In the genomic region with DNA sequence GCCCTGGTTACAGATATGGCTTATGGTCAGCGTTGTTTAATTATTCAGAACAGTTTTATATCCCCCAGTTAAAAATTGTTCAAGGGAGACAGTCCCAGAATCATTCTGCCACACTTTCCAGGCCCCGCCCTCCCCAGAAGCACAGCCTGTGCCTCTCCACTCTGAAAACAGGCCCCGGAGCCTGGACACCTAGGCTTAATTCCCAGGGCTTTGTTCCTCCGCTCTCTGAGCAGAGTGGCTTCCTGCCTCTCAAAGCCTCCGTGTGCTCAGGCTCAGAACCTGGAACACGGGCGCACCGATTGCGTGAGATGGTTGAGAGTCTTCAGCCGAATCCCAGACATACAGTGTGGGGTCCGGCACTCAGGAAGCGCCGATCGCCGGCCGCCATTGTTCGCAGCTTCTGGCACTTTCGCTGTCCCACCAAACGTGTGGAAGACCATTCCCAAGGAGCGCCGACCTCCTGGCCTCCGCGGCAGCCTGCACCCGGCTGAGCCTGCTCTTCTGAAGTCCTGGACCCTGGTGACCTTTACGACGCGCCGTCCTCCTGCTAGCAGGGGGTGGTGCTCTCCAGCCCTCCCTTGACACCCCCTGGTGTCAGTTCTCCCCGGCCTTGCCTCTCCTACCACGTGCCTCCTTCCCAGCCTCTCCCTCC, we compare ENCODE assay signal across 1 cellular context.
TF ChIP-seq lines count a peak whose summit lies in the region.

No MANE protein-coding gene starts in this region.

TF ChIP-seq in K562, 482 proteins besides CTCF, POLR2A, EP300 and RAD21 (continued from another document):
- TF ChIP-seq, protein P1, sequence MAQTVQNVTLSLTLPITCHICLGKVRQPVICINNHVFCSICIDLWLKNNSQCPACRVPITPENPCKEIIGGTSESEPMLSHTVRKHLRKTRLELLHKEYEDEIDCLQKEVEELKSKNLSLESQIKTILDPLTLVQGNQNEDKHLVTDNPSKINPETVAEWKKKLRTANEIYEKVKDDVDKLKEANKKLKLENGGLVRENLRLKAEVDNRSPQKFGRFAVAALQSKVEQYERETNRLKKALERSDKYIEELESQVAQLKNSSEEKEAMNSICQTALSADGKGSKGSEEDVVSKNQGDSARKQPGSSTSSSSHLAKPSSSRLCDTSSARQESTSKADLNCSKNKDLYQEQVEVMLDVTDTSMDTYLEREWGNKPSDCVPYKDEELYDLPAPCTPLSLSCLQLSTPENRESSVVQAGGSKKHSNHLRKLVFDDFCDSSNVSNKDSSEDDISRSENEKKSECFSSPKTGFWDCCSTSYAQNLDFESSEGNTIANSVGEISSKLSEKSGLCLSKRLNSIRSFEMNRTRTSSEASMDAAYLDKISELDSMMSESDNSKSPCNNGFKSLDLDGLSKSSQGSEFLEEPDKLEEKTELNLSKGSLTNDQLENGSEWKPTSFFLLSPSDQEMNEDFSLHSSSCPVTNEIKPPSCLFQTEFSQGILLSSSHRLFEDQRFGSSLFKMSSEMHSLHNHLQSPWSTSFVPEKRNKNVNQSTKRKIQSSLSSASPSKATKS (CRISPR knock-in tag; IDR thresholded peaks at IDR 0.05), result no peak
- no peak for TF ChIP-seq ZNF445 (CRISPR knock-in tag; IDR thresholded peaks at IDR 0.05; ENCODE audit: low read depth)
